In the genomic region with DNA sequence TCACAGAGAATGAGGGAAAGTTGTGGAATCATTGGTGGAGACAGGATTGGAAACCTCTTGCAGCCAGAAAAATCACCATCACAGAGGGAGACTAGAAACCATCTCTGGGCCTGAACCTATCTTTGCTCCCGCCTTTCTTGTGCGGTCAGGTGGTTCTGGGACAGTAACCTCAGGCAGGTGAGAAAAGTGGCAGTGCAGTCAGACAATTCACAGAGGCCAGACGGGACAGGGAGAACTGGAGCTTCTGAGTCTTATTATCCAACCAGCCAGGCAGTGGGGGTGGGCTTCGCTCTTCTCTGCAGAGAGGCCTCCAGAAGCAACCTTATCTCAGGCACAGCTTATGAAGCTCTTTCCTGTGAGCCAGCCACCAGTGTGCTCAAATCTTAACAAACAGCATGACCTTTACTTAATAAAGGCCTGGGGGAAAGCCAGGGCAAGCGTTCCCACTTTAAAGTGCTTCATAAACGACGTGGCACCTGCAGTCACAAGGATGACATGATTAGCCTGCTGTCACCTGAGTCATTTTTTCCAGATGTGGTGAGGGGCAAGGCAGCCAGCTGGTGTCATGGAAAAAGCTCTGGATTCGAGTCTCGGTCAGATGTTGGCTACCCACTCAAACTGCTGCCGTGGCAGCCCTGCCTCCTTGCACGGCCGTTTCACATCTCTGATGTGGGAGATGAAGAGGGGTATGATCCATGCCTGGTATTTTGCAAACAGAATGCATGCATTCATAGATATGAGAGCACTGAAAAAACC, we compare ENCODE assay signal across 8 cellular contexts.
A peak's percentile ranks its signal among the peaks of the same experiment; 100 is the strongest.
DNase-seq lines count a peak whose midpoint lies in the region; ATAC-seq lines count a peak whose summit lies in the region.

No MANE protein-coding gene starts in this region.

- H3K36me3 Mint-ChIP-seq in CD8-positive, alpha-beta memory T cell: no peaks in the 10 kb centered on the region

- H3K27ac ChIP-seq in CD8-positive, alpha-beta memory T cell (ENCODE audit: low read depth, low read length): peak overlapping the region; percentile 74

- CTCF ChIA-PET in CD8-positive, alpha-beta memory T cell (lab: Charles Lee): interaction anchor here (0.8 to 1.8 kb wide), 3 partner anchors 8 to 108 kb away, joined by 3 to 5 read pairs (median 3); no protein-coding TSS in a partner anchor

- peak overlapping the region; percentile 42 for H3K9ac ChIP-seq in NT2/D1 (ENCODE audit: insufficient read length, low read depth)

- peaks cover 84% of the 10 kb centered on the region for H3K4me1 ChIP-seq in CD8-positive, alpha-beta memory T cell (ENCODE audit: insufficient read depth, low read length)
- H3K4me1 ChIP-seq in NT2/D1 (ENCODE audit: insufficient read depth, insufficient read length): peaks cover 12% of the 10 kb centered on the region

- peaks cover 95 to 99% (median 99%) of the 10 kb centered on the region in 3 donors for H3K4me1 Mint-ChIP-seq in CD8-positive, alpha-beta memory T cell

- H3K9me3 ChIP-seq in CD8-positive, alpha-beta memory T cell (ENCODE audit: low read length): no peaks in the 10 kb centered on the region
- no peaks in the 10 kb centered on the region for H3K9me3 ChIP-seq in NT2/D1 (ENCODE audit: insufficient read depth, low read length)

- no peaks in the 10 kb centered on the region for H3K9me3 Mint-ChIP-seq in CD8-positive, alpha-beta memory T cell

- ATAC-seq in GM21528 (IDR thresholded peaks at IDR 0.05; ENCODE audit: low FRiP score, unreplicated experiment): no peak

- peak overlapping the region; percentile 81 to 99 (median 96) for H3K27ac Mint-ChIP-seq in CD8-positive, alpha-beta memory T cell

- POLR2A ChIA-PET in CD8-positive, alpha-beta memory T cell (lab: Charles Lee): interaction anchor here (1.1 to 1.5 kb wide), 2 partner anchors 8 to 102 kb away, joined by 3 to 4 read pairs; no protein-coding TSS in a partner anchor

- H3K27me3 ChIP-seq in CD8-positive, alpha-beta memory T cell (ENCODE audit: insufficient read depth, low read length, poor library complexity, severe bottlenecking): no peaks in the 10 kb centered on the region
- no peaks in the 10 kb centered on the region for H3K27me3 ChIP-seq in NT2/D1 (ENCODE audit: insufficient read depth, insufficient read length)

- H3K27me3 Mint-ChIP-seq in CD8-positive, alpha-beta memory T cell: no peaks in the 10 kb centered on the region

- H3K36me3 ChIP-seq in CD8-positive, alpha-beta memory T cell (ENCODE audit: insufficient read depth, low read length): no peaks in the 10 kb centered on the region
- no peaks in the 10 kb centered on the region for H3K36me3 ChIP-seq in NT2/D1 (ENCODE audit: insufficient read depth, insufficient read length, low read length)

- DNase-seq in CD8-positive, alpha-beta memory T cell: peak in 4 of 5 donors; percentile 15 to 77 (median 16)
- DNase-seq in NT2/D1 (ENCODE audit: low read depth, low spot score) (no peak), pulmonary artery endothelial cell (ENCODE audit: low read depth, low spot score) (peak; percentile 47), glomerular visceral epithelial cell (ENCODE audit: extremely low spot score) (no peak), mesenteric fat pad (ENCODE audit: low spot score) (no peak)
- DNase-seq in activated T-helper 9 cell treated with anti-CD3 and anti-CD28 coated beads, Interleukin-2, amount 50 U/mL, for 16 hours (ENCODE audit: low read depth): peak; percentile 5
- DNase-seq in central memory CD4-positive, alpha-beta T cell: no peak

- peak overlapping the region; percentile 9 to 90 (median 78) for H3K4me3 Mint-ChIP-seq in CD8-positive, alpha-beta memory T cell

- peak overlapping the region; percentile 9 for H3K4me3 ChIP-seq in CD8-positive, alpha-beta memory T cell (ENCODE audit: low read length)
- H3K4me3 ChIP-seq in NT2/D1 (ENCODE audit: insufficient read length, low read depth): no peak overlapping the region

Comparison
In these comparisons a context has a peak if more than half of its experiments do, and no peak if none do; other contexts are left out.
1. DNase-seq: peak in CD8-positive, alpha-beta memory T cell (4 of 5), activated T-helper 9 cell treated with anti-CD3 and anti-CD28 coated beads, Interleukin-2, amount 50 U/mL, for 16 hours (single experiment) and pulmonary artery endothelial cell (single experiment); none in NT2/D1 (single experiment), glomerular visceral epithelial cell (single experiment), central memory CD4-positive, alpha-beta T cell (single experiment) and mesenteric fat pad (single experiment).